8 cellular contexts compared by ENCODE assay signal in the genomic region with DNA sequence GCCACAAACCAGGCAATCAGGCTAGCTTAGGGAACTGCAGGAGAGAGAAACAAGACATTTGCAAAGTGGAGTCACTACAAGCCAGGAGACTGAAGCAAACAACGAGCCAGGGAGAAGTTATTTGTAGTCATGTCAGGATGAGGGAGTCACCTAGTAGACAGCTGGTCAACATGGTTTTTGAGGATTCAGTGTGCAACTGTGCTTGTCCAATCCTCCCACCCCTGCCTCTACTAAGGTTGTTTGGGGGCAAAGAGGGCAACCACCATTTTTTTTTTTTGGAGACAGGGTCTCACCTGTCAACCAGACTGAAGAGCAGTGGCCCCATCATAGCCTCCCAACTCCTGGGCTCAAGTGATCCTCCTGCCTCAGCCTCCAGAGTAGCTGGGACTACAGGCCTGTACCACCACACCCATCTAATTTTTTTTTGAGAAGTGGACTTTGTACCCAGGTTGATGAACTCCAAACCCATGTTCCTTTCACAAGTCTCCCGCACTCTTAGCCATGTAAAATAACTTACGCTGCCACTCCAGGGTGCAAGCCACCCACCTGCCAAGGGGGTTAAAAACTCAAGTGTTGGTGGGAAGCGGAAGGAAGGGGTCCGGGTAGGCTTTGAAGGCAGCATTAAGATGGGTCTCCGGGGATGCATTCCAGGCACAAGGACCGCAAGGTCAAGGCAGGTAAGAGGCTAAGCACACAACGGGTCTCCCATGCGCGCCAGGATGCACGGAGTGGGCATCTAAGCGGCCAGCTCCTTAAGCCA. TPM values are rescaled to one million over a fixed set of nuclear protein-coding genes. Genes with fewer than 3 reads are reported as not detected.
DNase-seq lines count a peak whose midpoint lies in the region; ATAC-seq and TF ChIP-seq lines count a peak whose summit lies in the region.

No MANE protein-coding gene starts in this region.

- H3K4me2 ChIP-seq in PC-3 (ENCODE audit: low read length): peak overlapping the region; percentile 90

- H2AFZ ChIP-seq in PC-3 (ENCODE audit: low read length): no peak overlapping the region

- H3K27me3 ChIP-seq in Caco-2 (replicated peaks; ENCODE audit: control insufficient read depth, insufficient read depth, low read length): no peaks in the 10 kb centered on the region
- no peaks in the 10 kb centered on the region for H3K27me3 ChIP-seq in PC-3 (ENCODE audit: low read length)

- H4K20me1 ChIP-seq in PC-3 (ENCODE audit: low read length): peaks cover 40% of the 10 kb centered on the region

- CTCF ChIA-PET in Caco-2 (lab: Charles Lee): interaction anchor here (0.8 to 2.7 kb wide), 3 partner anchors 8 to 283 kb away, joined by 3 to 24 read pairs (median 12); partner anchors contain the start of genes NR6A1, SCAI and WDR38
- CTCF ChIA-PET in PC-3 (lab: Charles Lee): no interaction called here

- H3F3A ChIP-seq in PC-3 (ENCODE audit: low read length, unreplicated experiment): peaks cover 9% of the 10 kb centered on the region

- H3K79me2 ChIP-seq in PC-3 (ENCODE audit: low read length): peaks cover 40% of the 10 kb centered on the region

- H3K4me3 ChIP-seq in Caco-2 (ENCODE audit: low read depth, low read length) (peak overlapping the region; percentile 85), PC-3 (ENCODE audit: low read length) (peak overlapping the region; percentile 98)

- H3K9me2 ChIP-seq in PC-3 (replicated peaks; ENCODE audit: low read length): no peaks in the 10 kb centered on the region

- H3K27me3 Mint-ChIP-seq in Caco-2 (ENCODE audit: insufficient read depth, unreplicated experiment) (no peaks in the 10 kb centered on the region), osteocyte (ENCODE audit: unreplicated experiment) (no peaks in the 10 kb centered on the region)

- TSS peak; percentile 52 for BruUV-seq in Caco-2 (replicated peaks; lab: Mats Ljungman, UMichigan)
- BruUV-seq in PC-3 (replicated peaks; lab: Mats Ljungman, UMichigan): TSS peak; percentile 54

- no peak for DNase-seq in Caco-2
- no peak for DNase-seq in PC-3
- no peak for DNase-seq in epithelial cell of prostate (ENCODE audit: low read depth, low spot score)
- no peak for DNase-seq in osteocyte (ENCODE audit: extremely low spot score, unreplicated experiment)
- no peak for DNase-seq in NCI-H128 (lab: John Stamatoyannopoulos, UW; ENCODE audit: unreplicated experiment)
- DNase-seq in COLO668 (lab: John Stamatoyannopoulos, UW; ENCODE audit: unreplicated experiment): no peak
- DNase-seq in NCI-H2227 (lab: John Stamatoyannopoulos, UW; ENCODE audit: unreplicated experiment): no peak

- H3K4me1 ChIP-seq in Caco-2: peaks cover 10% of the 10 kb centered on the region; the same call in 1 of the 2 replicates
- peaks cover 26% of the 10 kb centered on the region for H3K4me1 ChIP-seq in PC-3 (ENCODE audit: insufficient read depth, low read length)

- H3K27ac ChIP-seq in PC-3 (ENCODE audit: low read length): peak overlapping the region; percentile 58
- H3K27ac ChIP-seq in epithelial cell of prostate: peak overlapping the region; percentile 96

- H3K27ac Mint-ChIP-seq in Caco-2 (ENCODE audit: unreplicated experiment): peak overlapping the region; percentile 95
- peak overlapping the region; percentile 93 for H3K27ac Mint-ChIP-seq in osteocyte (ENCODE audit: unreplicated experiment)

- no peak for ATAC-seq in PC-3
- no peak for ATAC-seq in GM19351 (IDR thresholded peaks at IDR 0.05; ENCODE audit: unreplicated experiment)

- H3K36me3 Mint-ChIP-seq in Caco-2 (ENCODE audit: insufficient read depth, unreplicated experiment) (peaks cover 72% of the 10 kb centered on the region), osteocyte (ENCODE audit: unreplicated experiment) (peaks cover 15% of the 10 kb centered on the region)

- no peaks in the 10 kb centered on the region for H3K9me3 ChIP-seq in Caco-2
- H3K9me3 ChIP-seq in PC-3 (ENCODE audit: low read length): no peaks in the 10 kb centered on the region

- TF ChIP-seq CTCF in Caco-2 (IDR thresholded peaks at IDR 0.05; ENCODE audit: insufficient read depth in 1 of 2, low read depth in 1 of 2, low read length in 1 of 2, severe bottlenecking in 1 of 2, unreplicated experiment in 1 of 2) (no peak), PC-3 (conservative IDR thresholded peaks at IDR 0.05; ENCODE audit: low read depth, low read length) (no peak), osteocyte (IDR thresholded peaks at IDR 0.05) (no peak)

- H3K9me3 Mint-ChIP-seq in Caco-2 (ENCODE audit: unreplicated experiment): no peaks in the 10 kb centered on the region
- no peaks in the 10 kb centered on the region for H3K9me3 Mint-ChIP-seq in osteocyte (ENCODE audit: unreplicated experiment)

- H3K4me1 Mint-ChIP-seq in Caco-2 (ENCODE audit: low read depth, unreplicated experiment): peaks cover 7% of the 10 kb centered on the region
- peaks cover 27% of the 10 kb centered on the region for H3K4me1 Mint-ChIP-seq in osteocyte (ENCODE audit: unreplicated experiment)

- POLR2A ChIA-PET in Caco-2 (lab: Charles Lee) (interaction anchor here (0.5 to 2.0 kb wide), 5 partner anchors 8 to 330 kb away, joined by 3 to 9 read pairs (median 3); partner anchors contain the start of genes PPP6C and WDR38), PC-3 (lab: Charles Lee; ENCODE audit: unreplicated experiment) (interaction anchor here (0.7 kb wide), 1 partner anchor 382 kb away, joined by 3 read pairs; no protein-coding TSS in a partner anchor)

- H3K36me3 ChIP-seq in Caco-2 (ENCODE audit: control insufficient read depth, insufficient read depth, low read length) (peaks cover 13% of the 10 kb centered on the region), PC-3 (ENCODE audit: low read depth, low read length) (peaks cover 42% of the 10 kb centered on the region)

- H3K4me3 Mint-ChIP-seq in Caco-2 (ENCODE audit: unreplicated experiment) (peak overlapping the region; percentile 85), osteocyte (ENCODE audit: unreplicated experiment) (peak overlapping the region; percentile 93)

- intact Hi-C loops in Caco-2 (cut with micrococcal nuclease; ENCODE audit: unreplicated experiment): loop anchor here (5.0 to 10.0 kb wide), 2 partner anchors 282 to 384 kb away; partner anchors contain the start of genes HSPA5 and SCAI
- intact Hi-C loops in PC-3 (cut with micrococcal nuclease): no loop called here

- peak overlapping the region; percentile 99 for H3K9ac ChIP-seq in PC-3 (ENCODE audit: low read length)

RNA-seq across cellular contexts. Expression of gene RPL35, which starts 1.0 kb away (rescaled TPM):
- total RNA-seq in Caco-2 (2022) (1,528 and 1,598 TPM in 2 replicates), PC-3 (2014; rRNA removed) (1,981 and 2,242 TPM in 2 replicates), osteocyte (885 and 912 TPM in 2 replicates)

RNA-seq across cellular contexts. Expression of gene ARPC5L, which starts 1.2 kb away (rescaled TPM):
- total RNA-seq in Caco-2 (2022): 59.0 and 60.1 TPM in 2 replicates
- 54.5 and 63.0 TPM in 2 replicates for total RNA-seq in PC-3 (2014; rRNA removed)
- 22.5 and 22.8 TPM in 2 replicates for total RNA-seq in osteocyte

RNA-seq across cellular contexts. Expression of gene WDR38, which starts 7.5 kb away (rescaled TPM):
- not detected in 2 replicates for total RNA-seq in Caco-2 (2022)
- not detected in 2 replicates for total RNA-seq in PC-3 (2014; rRNA removed)
- total RNA-seq in osteocyte: not detected in 2 replicates
